ENCODE assay signal across 34 cellular contexts in genomic region chr11:91310085-91310484, GRCh38.
"Had no signal": no experiment of that assay in that cellular context is flagged by ENCODE, and none has a peak within 500 bp of the region (broad histone marks: within the 10 kb centered on the region; RNA-seq: fewer than 3 reads in every experiment).

No MANE protein-coding gene starts in this region.

- H3K36me3 ChIP-seq: MG63 had no signal

- H3K9me3 ChIP-seq: MG63 had no signal

- H3K9ac ChIP-seq: KMS-11 had no signal

- H3K27ac ChIP-seq: KMS-11 had no signal

- H3K4me3 ChIP-seq: MG63 had no signal

- DNase-seq: Karpas-422, Kasumi-1, KG1, MG63, MM.1S, MV-4-11, NCI-H1048, NCI-H1092, NCI-H1092 treated with DMSO at 0.1 percent for 48 hours, NCI-H1105, NCI-H1105 treated with DMSO at 0.1 percent for 48 hours, NCI-H1417, NCI-H1417 treated with DMSO at 0.1 percent for 48 hours, NCI-H1436, NCI-H1436 treated with DMSO at 0.1 percent for 48 hours, NCI-H146, NCI-H1694, NCI-H1694 treated with DMSO at 0.1 percent for 48 hours, NCI-H187, NCI-H187 treated with DMSO at 0.1 percent for 48 hours, NCI-H1930, NCI-H2029, NCI-H2029 treated with DMSO at 0.1 percent for 48 hours, NCI-H2081, NCI-H2081 treated with DMSO at 0.1 percent for 48 hours, NCI-H2107, NCI-H2171, NCI-H2171 treated with DMSO at 0.1 percent for 48 hours, NCI-H2227 treated with DMSO at 0.1 percent for 48 hours, NCI-H226, NCI-H446, NCI-H446 treated with DMSO at 0.1 percent for 48 hours, NCI-H510A had no signal

- H3K4me2 ChIP-seq: KMS-11 had no signal

- H3K27me3 ChIP-seq: MG63 had no signal
